11 cellular contexts compared by ENCODE assay signal in the genomic region with DNA sequence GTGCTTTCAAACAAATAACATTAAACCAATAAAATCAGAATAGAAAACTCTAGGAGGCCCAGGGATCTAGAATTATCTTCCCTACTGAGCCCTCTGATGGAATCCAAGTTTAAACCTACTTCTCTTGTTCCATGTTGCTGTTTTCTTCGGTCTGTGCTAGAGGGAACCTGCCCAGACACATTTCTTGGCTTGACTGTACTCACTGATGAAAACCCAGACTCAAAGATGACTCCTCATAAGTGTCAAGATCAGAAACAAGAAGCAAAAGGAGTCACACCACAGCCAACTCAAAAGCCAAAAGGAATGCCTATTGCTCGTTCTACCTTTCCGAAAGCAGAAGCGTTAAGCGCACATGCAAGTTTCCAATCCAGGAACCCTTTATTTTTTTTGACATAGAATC. TPM values are rescaled to one million over a fixed set of nuclear protein-coding genes. Genes with fewer than 3 reads are reported as not detected.
DNase-seq lines count a peak whose midpoint lies in the region; ATAC-seq, FAIRE-seq and TF ChIP-seq lines count a peak whose summit lies in the region.
"Had no signal": no experiment of that assay in that cellular context is flagged by ENCODE, and none has a peak within 500 bp of the region (broad histone marks: within the 10 kb centered on the region; RNA-seq: fewer than 3 reads in every experiment).

No MANE protein-coding gene starts in this region.

- WGBS in suprapubic skin, result 55% methylated on average over 5 of the region's 5 CpGs

- no peak for TF ChIP-seq EP300 in suprapubic skin (IDR thresholded peaks at IDR 0.05)

- peak overlapping the region; percentile 75 for H3K27ac Mint-ChIP-seq in activated T-cell treated with anti-CD3 and anti-CD28 coated beads, Interleukin-2, amount 50 U/mL, for 24 hours

- intact Hi-C loops in lower lobe of right lung (cut with DNase I) (no loop called here), PC-9 (cut with micrococcal nuclease; ENCODE audit: unreplicated experiment) (no loop called here)

- CTCF ChIA-PET in PC-9 (lab: Charles Lee), result no interaction called here

- DNase-seq in activated T-cell treated with anti-CD3 and anti-CD28 coated beads, Interleukin-2, amount 50 U/mL, for 24 hours, result no peak
- no peak for DNase-seq in activated T-cell treated with anti-CD3 and anti-CD28 coated beads, Interleukin-2, amount 50 U/mL, for 48 hours
- peak; percentile 96 for DNase-seq in bronchial epithelial cell (ENCODE audit: low read depth)
- no peak for DNase-seq in lower lobe of right lung
- peak in 1 of 2 donors; percentile 11 for DNase-seq in suprapubic skin (ENCODE audit: low spot score in 2 of 2)
- no peak for DNase-seq in PC-9
- no peak for DNase-seq in middle frontal gyrus (ENCODE audit: extremely low spot score, low spot score)
- DNase-seq: left ventricle myocardium superior, NCI-H510A treated with DMSO at 0.1 percent for 48 hours, T-cell had no signal

- H3K36me3 ChIP-seq in bronchial epithelial cell (ENCODE audit: control insufficient read depth, insufficient read depth, low read length) (peaks cover 11% of the 10 kb centered on the region), lower lobe of right lung (peaks cover 36% of the 10 kb centered on the region), suprapubic skin (peaks cover 18% of the 10 kb centered on the region), PC-9 (ENCODE audit: low read depth) (no peaks in the 10 kb centered on the region; the same call in 1 of the 2 replicates)

- no TSS peak for BruUV-seq in PC-9 (replicated peaks; lab: Mats Ljungman, UMichigan)

- no peak overlapping the region for H2AFZ ChIP-seq in PC-9

- H3K9me2 ChIP-seq in PC-9 (ENCODE audit: insufficient read depth), result no peaks in the 10 kb centered on the region

- H3K9me3 Mint-ChIP-seq in activated T-cell treated with anti-CD3 and anti-CD28 coated beads, Interleukin-2, amount 50 U/mL, for 24 hours, result no peaks in the 10 kb centered on the region

- TF ChIP-seq CTCF in bronchial epithelial cell (IDR thresholded peaks at IDR 0.05; ENCODE audit: insufficient read depth, low read length, severe bottlenecking), result no peak
- TF ChIP-seq CTCF in lower lobe of right lung (IDR thresholded peaks at IDR 0.05), result no peak
- TF ChIP-seq CTCF in suprapubic skin (IDR thresholded peaks at IDR 0.05), result no peak
- no peak for TF ChIP-seq CTCF in PC-9 (conservative IDR thresholded peaks at IDR 0.05)

- no peak overlapping the region for H3K4me2 ChIP-seq in PC-9

- no peak overlapping the region for H3K4me3 Mint-ChIP-seq in activated T-cell treated with anti-CD3 and anti-CD28 coated beads, Interleukin-2, amount 50 U/mL, for 24 hours
- H3K4me3 Mint-ChIP-seq: T-cell had no signal

- TF ChIP-seq POLR2A in suprapubic skin (IDR thresholded peaks at IDR 0.05), result no peak

- ATAC-seq in lower lobe of right lung (no peak), GM19455 (IDR thresholded peaks at IDR 0.05; ENCODE audit: unreplicated experiment) (no peak)
- ATAC-seq: T-cell had no signal

- H3K27me3 Mint-ChIP-seq in activated T-cell treated with anti-CD3 and anti-CD28 coated beads, Interleukin-2, amount 50 U/mL, for 24 hours, result no peaks in the 10 kb centered on the region
- H3K27me3 Mint-ChIP-seq: T-cell had no signal

- H3K4me3 ChIP-seq in bronchial epithelial cell (ENCODE audit: low read depth, low read length) (peak overlapping the region; percentile 2), lower lobe of right lung (no peak overlapping the region), suprapubic skin (peak overlapping the region; percentile 15), PC-9 (no peak overlapping the region)

- H3K4me1 Mint-ChIP-seq in activated T-cell treated with anti-CD3 and anti-CD28 coated beads, Interleukin-2, amount 50 U/mL, for 24 hours (ENCODE audit: low read depth), result peaks cover 17% of the 10 kb centered on the region

- H4K20me1 ChIP-seq in PC-9 (ENCODE audit: insufficient read depth), result peaks cover 3% of the 10 kb centered on the region; the same call in 1 of the 2 replicates

- POLR2A ChIA-PET in PC-9 (lab: Charles Lee; ENCODE audit: unreplicated experiment), result interaction anchor here (0.6 to 0.9 kb wide), 2 partner anchors 19 to 695 kb away, joined by 3 to 4 read pairs; no protein-coding TSS in a partner anchor

- H3K36me3 Mint-ChIP-seq in activated T-cell treated with anti-CD3 and anti-CD28 coated beads, Interleukin-2, amount 50 U/mL, for 24 hours (ENCODE audit: low read depth), result peaks cover 47% of the 10 kb centered on the region

- peaks cover 17% of the 10 kb centered on the region for H3K79me2 ChIP-seq in PC-9 (ENCODE audit: low read depth)

- H3K9me3 ChIP-seq in lower lobe of right lung (no peaks in the 10 kb centered on the region), suprapubic skin (no peaks in the 10 kb centered on the region), PC-9 (ENCODE audit: insufficient read depth, low read depth) (no peaks in the 10 kb centered on the region)

- peak overlapping the region; percentile 75 for H3K27ac ChIP-seq in lower lobe of right lung
- peak overlapping the region; percentile 93 for H3K27ac ChIP-seq in suprapubic skin
- H3K27ac ChIP-seq in PC-9, result no peak overlapping the region

- H3K27me3 ChIP-seq in bronchial epithelial cell (ENCODE audit: control insufficient read depth, insufficient read depth, low read length), result no peaks in the 10 kb centered on the region
- no peaks in the 10 kb centered on the region for H3K27me3 ChIP-seq in lower lobe of right lung (ENCODE audit: low read depth)
- no peaks in the 10 kb centered on the region for H3K27me3 ChIP-seq in suprapubic skin
- no peaks in the 10 kb centered on the region for H3K27me3 ChIP-seq in PC-9 (ENCODE audit: insufficient read depth, low read depth)

- no peaks in the 10 kb centered on the region for H3F3A ChIP-seq in PC-9 (ENCODE audit: insufficient read depth, low read depth)

- peaks cover 8% of the 10 kb centered on the region for H3K4me1 ChIP-seq in lower lobe of right lung
- peaks cover 34% of the 10 kb centered on the region for H3K4me1 ChIP-seq in suprapubic skin
- no peaks in the 10 kb centered on the region for H3K4me1 ChIP-seq in PC-9 (replicated peaks; ENCODE audit: insufficient read depth)

- peak; percentile 18 for FAIRE-seq in bronchial epithelial cell (lab: Jason Lieb, UNC)

RNA-seq across cellular contexts. Expression of a gene that starts 31.6 kb away (rescaled TPM):
- total RNA-seq in bronchial epithelial cell (55.0 and 78.6 TPM in 2 replicates), lower lobe of right lung (61.3 TPM), suprapubic skin (100 to 1,000 TPM; 142 to 195 (median 151) TPM), PC-9 (2021) (71.5 and 85.0 TPM in 2 replicates)

Comparison
In these comparisons a context has a peak if more than half of its experiments do, and no peak if none do; other contexts are left out.
1. H3K4me3 ChIP-seq: peak in bronchial epithelial cell (single experiment) and suprapubic skin (single experiment); none in lower lobe of right lung (single experiment) and PC-9 (single experiment).